8 cellular contexts compared by ENCODE assay signal in the genomic region with DNA sequence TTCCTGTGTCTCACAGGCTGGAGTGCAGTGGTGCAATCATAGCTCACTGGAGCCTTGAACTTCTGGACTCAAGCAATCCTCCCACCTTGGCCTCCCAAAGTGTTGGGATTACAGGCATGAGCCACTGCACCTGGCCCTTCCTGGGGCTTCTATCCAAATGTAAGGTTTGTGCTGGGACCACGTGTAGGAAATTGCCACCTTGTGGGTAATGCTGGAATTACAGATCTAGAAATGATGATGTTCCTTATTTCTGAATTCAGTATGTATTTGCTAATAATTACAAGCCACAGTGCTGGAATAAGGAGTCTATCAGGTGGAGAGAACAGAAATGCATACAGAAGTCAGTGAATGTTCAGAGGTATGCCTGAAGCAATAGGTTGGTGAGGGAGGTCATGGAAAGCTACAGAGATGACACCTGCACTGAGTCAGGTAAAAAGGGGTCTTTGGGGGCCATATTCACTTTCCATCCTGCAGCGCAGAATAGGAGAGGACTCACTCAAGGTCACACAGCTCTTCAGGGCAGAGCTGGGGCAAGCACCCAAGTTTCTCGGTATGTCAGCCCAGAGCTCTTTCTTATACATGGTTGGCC. TPM values are rescaled to one million over a fixed set of nuclear protein-coding genes. Genes with fewer than 3 reads are reported as not detected.
DNase-seq lines count a peak whose midpoint lies in the region; ATAC-seq, FAIRE-seq and TF ChIP-seq lines count a peak whose summit lies in the region.

No MANE protein-coding gene starts in this region.

- H3K4me1 ChIP-seq in RWPE2 (ENCODE audit: insufficient read depth, poor library complexity, severe bottlenecking) (peaks cover 6% of the 10 kb centered on the region), foreskin keratinocyte (no peaks in the 10 kb centered on the region), stomach (peaks cover 5 to 25% (median 13%) of the 10 kb centered on the region in 4 donors)

- DNase-seq in DMS153 treated with DMSO at 0.1 percent for 48 hours (lab: John Stamatoyannopoulos, UW; ENCODE audit: unreplicated experiment) (peak; percentile 11), HS-5 (ENCODE audit: low read depth) (peak; percentile 16), RWPE2 (ENCODE audit: low spot score) (no peak), foreskin keratinocyte (peak in 1 of 2 donors; percentile 33), stomach (no peak), OCI-M2 (lab: John Stamatoyannopoulos, UW; ENCODE audit: unreplicated experiment) (no peak), H54 (ENCODE audit: insufficient read length, low spot score) (no peak)
- no peak for DNase-seq in T-helper 2 cell treated with Interferon-gamma antibody and Interleukin-4, amounts not matched to agents 5 μg/mL and 100 μg/mL, for 36 hours (ENCODE audit: low spot score)

- H3K27me3 ChIP-seq in RWPE2 (ENCODE audit: insufficient read depth, poor library complexity, severe bottlenecking) (no peaks in the 10 kb centered on the region), foreskin keratinocyte (peaks cover 18% of the 10 kb centered on the region), stomach (no peaks in the 10 kb centered on the region)

- H3K36me3 Mint-ChIP-seq in T-helper 2 cell treated with Interferon-gamma antibody and Interleukin-4, amounts not matched to agents 5 μg/mL and 100 μg/mL, for 36 hours (ENCODE audit: low read depth) = no peaks in the 10 kb centered on the region

- no peak for FAIRE-seq in H54 (lab: Jason Lieb, UNC)

- peaks cover 4% of the 10 kb centered on the region for H3K27me3 Mint-ChIP-seq in T-helper 2 cell treated with Interferon-gamma antibody and Interleukin-4, amounts not matched to agents 5 μg/mL and 100 μg/mL, for 36 hours (ENCODE audit: low read depth)

- TF ChIP-seq EP300 in stomach (IDR thresholded peaks at IDR 0.05) = no peak

- WGBS in stomach, 5 donors = 24 to 33% (median 29%) methylated on average over 3 of the region's 3 CpGs

- H3K9me3 Mint-ChIP-seq in T-helper 2 cell treated with Interferon-gamma antibody and Interleukin-4, amounts not matched to agents 5 μg/mL and 100 μg/mL, for 36 hours = no peaks in the 10 kb centered on the region

- intact Hi-C loops in stomach (cut with DNase I; ENCODE audit: low total_unique reads) = no loop called here

- H3K4me3 Mint-ChIP-seq in T-helper 2 cell treated with Interferon-gamma antibody and Interleukin-4, amounts not matched to agents 5 μg/mL and 100 μg/mL, for 36 hours = no peak overlapping the region

- peak; percentile 46; the same call in 1 of the 3 replicates for ATAC-seq in RWPE2 (ENCODE audit: low read depth)
- peak; percentile 34 for ATAC-seq in foreskin keratinocyte

- H3K4me1 Mint-ChIP-seq in T-helper 2 cell treated with Interferon-gamma antibody and Interleukin-4, amounts not matched to agents 5 μg/mL and 100 μg/mL, for 36 hours (ENCODE audit: low read depth) = peaks cover 3% of the 10 kb centered on the region

- H3K9me3 ChIP-seq in RWPE2 (ENCODE audit: severe bottlenecking) = no peaks in the 10 kb centered on the region
- no peaks in the 10 kb centered on the region for H3K9me3 ChIP-seq in stomach

- H3K36me3 ChIP-seq in RWPE2 (ENCODE audit: low read depth) = no peaks in the 10 kb centered on the region
- no peaks in the 10 kb centered on the region for H3K36me3 ChIP-seq in stomach

- TF ChIP-seq POLR2A in stomach (IDR thresholded peaks at IDR 0.05) (no peak), H54 (IDR thresholded peaks at IDR 0.05; ENCODE audit: low read depth, low read length) (no peak)

- H3K27ac ChIP-seq in RWPE2 (ENCODE audit: poor library complexity, severe bottlenecking) (no peak overlapping the region), foreskin keratinocyte (no peak overlapping the region), stomach (no peak overlapping the region)

- H3K27ac Mint-ChIP-seq in T-helper 2 cell treated with Interferon-gamma antibody and Interleukin-4, amounts not matched to agents 5 μg/mL and 100 μg/mL, for 36 hours = no peak overlapping the region

- TF ChIP-seq CTCF in RWPE2 (IDR thresholded peaks at IDR 0.05; ENCODE audit: poor library complexity, severe bottlenecking) = peak; percentile 71
- peak; percentile 72 for TF ChIP-seq CTCF in foreskin keratinocyte (conservative IDR thresholded peaks at IDR 0.05)
- peak in 6 of 7 experiments; percentile 35 to 68 (median 59) for TF ChIP-seq CTCF in stomach (IDR thresholded peaks at IDR 0.05)

- H3K4me3 ChIP-seq in RWPE2 (ENCODE audit: severe bottlenecking) (no peak overlapping the region), stomach (no peak overlapping the region)

RNA-seq across cellular contexts. Expression of gene IGFBPL1, which starts 8.8 kb away (rescaled TPM):
- 0.46 TPM in 1 of 2 replicates, not detected in the other for total RNA-seq in foreskin keratinocyte
- 0.20 TPM in 1 of 2 replicates, not detected in the other for polyA plus RNA-seq in foreskin keratinocyte
- 1 to 10 TPM in 3 of 5 donors, not detected in 2; 1.7 to 4.8 (median 2.2) TPM for total RNA-seq in stomach
- under 1 TPM in 2 of 3 donors, not detected in 1; 0.23 to 0.87 TPM for polyA plus RNA-seq in stomach

RNA-seq across cellular contexts. Expression of gene ALDH1B1, which starts 40.5 kb away (rescaled TPM):
- total RNA-seq in foreskin keratinocyte (29.8 and 38.4 TPM in 2 replicates), stomach (10 to 100 TPM in 4 of 5 donors, under 1 TPM in 1; 0.58 to 68.7 (median 28.4) TPM)
- polyA plus RNA-seq in foreskin keratinocyte (15.3 and 21.3 TPM in 2 replicates), stomach (10 to 100 TPM; 12.1 to 17.7 (median 17.0) TPM)

Comparison
In these comparisons a context has a peak if more than half of its experiments do, and no peak if none do; other contexts are left out.
1. DNase-seq: peak in DMS153 treated with DMSO at 0.1 percent for 48 hours (single experiment) and HS-5 (single experiment); none in RWPE2 (single experiment), stomach (single experiment), OCI-M2 (single experiment), T-helper 2 cell treated with Interferon-gamma antibody and Interleukin-4, amounts not matched to agents 5 μg/mL and 100 μg/mL, for 36 hours (single experiment) and H54 (single experiment).
2. Peak in every context shown above with its lines, with median percentiles within 50 percentile points of each other: CTCF ChIP-seq.